10 cellular contexts compared by ENCODE assay signal in the genomic region with DNA sequence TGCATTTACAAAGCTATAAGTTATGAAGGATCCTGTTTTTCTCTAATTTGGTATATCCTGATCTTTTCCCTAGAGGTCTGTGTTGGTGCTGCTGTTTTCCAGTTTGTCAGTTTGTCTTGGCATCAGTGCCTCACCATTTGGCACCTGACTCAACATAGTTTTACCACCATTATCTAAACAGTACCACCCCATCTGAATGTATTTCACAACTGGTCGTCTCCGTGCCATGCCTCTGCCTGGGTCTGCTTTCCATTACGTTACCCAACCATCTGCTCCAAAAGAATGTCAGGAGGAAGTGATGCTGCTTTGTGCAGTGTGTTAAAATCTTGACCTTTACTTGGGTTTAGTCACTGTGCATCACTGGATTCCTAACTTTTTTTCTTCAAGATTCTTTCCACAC.
DNase-seq lines count a peak whose midpoint lies in the region; ATAC-seq and TF ChIP-seq lines count a peak whose summit lies in the region.
"Had no signal": no experiment of that assay in that cellular context is flagged by ENCODE, and none has a peak within 500 bp of the region (broad histone marks: within the 10 kb centered on the region; RNA-seq: fewer than 3 reads in every experiment).

No MANE protein-coding gene starts in this region.

- H3K9me3 ChIP-seq in right cardiac atrium (ENCODE audit: control insufficient read depth, low read length) = no peaks in the 10 kb centered on the region
- H3K9me3 ChIP-seq in tibial artery = no peaks in the 10 kb centered on the region

- TF ChIP-seq CTCF in astrocyte of the cerebellum (IDR thresholded peaks at IDR 0.05; ENCODE audit: low read depth, low read length, missing control alignments) = no peak
- TF ChIP-seq CTCF in tibial artery (IDR thresholded peaks at IDR 0.05) = no peak

- H3K36me3 ChIP-seq in tibial artery = no peaks in the 10 kb centered on the region

- H3K4me1 ChIP-seq in right cardiac atrium (ENCODE audit: control insufficient read depth, insufficient read depth, low read length) (peaks cover 5% of the 10 kb centered on the region), tibial artery (peaks cover 0 to 27% (median 9%) of the 10 kb centered on the region in 4 donors)

- H3K27ac ChIP-seq in right cardiac atrium (ENCODE audit: low read length) = no peak overlapping the region
- H3K27ac ChIP-seq in tibial artery = peak overlapping the region; percentile 14 to 30

- peak; percentile 99 for DNase-seq in HS-5 (ENCODE audit: low read depth)
- DNase-seq in astrocyte of the cerebellum (ENCODE audit: low read depth) = peak; percentile 34
- peak in 2 of 3 donors; percentile 42 to 67 for DNase-seq in right cardiac atrium
- DNase-seq in tibial artery = peak; percentile 46 to 70
- no peak for DNase-seq in activated effector memory CD4-positive, alpha-beta T cell treated with anti-CD3 and anti-CD28 coated beads, Interleukin-2, amount 50 U/mL, for 16 hours
- DNase-seq: naive B cell, NCI-H2171 treated with DMSO at 0.1 percent for 48 hours, T-helper 17 cell had no signal

- ATAC-seq in right cardiac atrium = peak; percentile 78 to 95
- ATAC-seq in HG03342 (IDR thresholded peaks at IDR 0.05; ENCODE audit: unreplicated experiment) = no peak
- ATAC-seq in HG02970 (IDR thresholded peaks at IDR 0.05; ENCODE audit: low FRiP score, unreplicated experiment) = no peak
- ATAC-seq: T-helper 17 cell had no signal

- H3K27me3 ChIP-seq in right cardiac atrium (ENCODE audit: control insufficient read depth, insufficient read depth) (no peaks in the 10 kb centered on the region), tibial artery (no peaks in the 10 kb centered on the region)

- in situ Hi-C loops in astrocyte of the cerebellum (cut with HindIII; ENCODE audit: low sequenced_read_pairs) = no loop called here

- 20% methylated on average over 3 of the region's 3 CpGs for WGBS in right cardiac atrium

- intact Hi-C loops in right cardiac atrium (cut with DNase I) (no loop called here), tibial artery (cut with DNase I; ENCODE audit: low total_unique reads) (loop anchor here (10.0 kb wide), 1 partner anchor 1516 kb away; no protein-coding TSS in a partner anchor)

- H3K4me3 ChIP-seq in astrocyte of the cerebellum (ENCODE audit: low read depth, low read length) (no peak overlapping the region), right cardiac atrium (ENCODE audit: low read length) (no peak overlapping the region), tibial artery (no peak overlapping the region)

Comparison
In these comparisons a context has a peak if more than half of its experiments do, and no peak if none do; other contexts are left out.
1. ATAC-seq: peak in right cardiac atrium (2 of 2); none in HG03342 (single experiment) and HG02970 (single experiment).